17 cellular contexts compared by ENCODE assay signal in the genomic region with DNA sequence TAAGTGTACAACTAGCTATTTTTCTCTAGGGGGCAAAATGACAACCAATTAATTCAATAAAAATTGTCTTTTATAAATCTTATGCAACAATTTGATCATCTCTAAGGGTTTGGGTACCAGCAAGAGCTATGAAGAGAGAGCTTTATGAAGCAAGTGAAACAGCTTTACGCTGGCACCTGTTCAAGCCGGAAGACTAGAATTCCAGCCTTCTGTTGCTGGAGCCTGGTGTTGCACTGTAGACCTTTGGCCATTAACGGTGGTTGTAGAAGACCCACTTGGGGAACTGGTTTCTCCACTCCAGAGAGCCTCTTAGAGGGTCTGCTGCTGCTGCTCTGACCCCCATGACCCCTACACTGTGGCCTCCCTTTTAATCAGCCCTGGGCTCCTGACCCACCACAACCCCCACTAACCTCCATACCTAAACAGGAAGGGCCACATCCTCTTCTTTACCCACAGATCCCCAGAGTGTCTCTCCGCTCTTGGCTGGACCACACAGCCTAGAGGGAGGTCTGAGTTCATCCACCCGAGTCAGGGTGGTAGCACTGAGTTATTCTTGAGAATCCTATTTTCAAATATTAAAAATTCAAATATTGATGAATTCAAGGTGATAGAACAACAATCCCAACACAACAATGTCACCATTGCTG. TPM values are rescaled to one million over a fixed set of nuclear protein-coding genes. Genes with fewer than 3 reads are reported as not detected.
DNase-seq lines count a peak whose midpoint lies in the region; ATAC-seq, FAIRE-seq and TF ChIP-seq lines count a peak whose summit lies in the region.
"Had no signal": no experiment of that assay in that cellular context is flagged by ENCODE, and none has a peak within 500 bp of the region (broad histone marks: within the 10 kb centered on the region; RNA-seq: fewer than 3 reads in every experiment).

No MANE protein-coding gene starts in this region.

- H3K27ac ChIP-seq in pancreas, result no peak overlapping the region
- H3K27ac ChIP-seq: gastroesophageal sphincter had no signal

- H3K4me3 ChIP-seq in pancreas, result no peak overlapping the region
- H3K4me3 ChIP-seq: gastroesophageal sphincter, MG63, smooth muscle cell had no signal

- peaks cover 0 to 5% (median 0%) of the 10 kb centered on the region in 4 donors for H3K27me3 ChIP-seq in pancreas
- H3K27me3 ChIP-seq: MG63 had no signal

- TF ChIP-seq CTCF in pancreas (IDR thresholded peaks at IDR 0.05), result no peak

- H3K9me3 ChIP-seq in pancreas, result no peaks in the 10 kb centered on the region
- H3K9me3 ChIP-seq: gastroesophageal sphincter, MG63 had no signal

- WGBS in pancreas, 2 donors, result 60 to 66% methylated on average over 5 of the region's 5 CpGs

- intact Hi-C loops in pancreas (cut with DNase I) (loop anchor here (2.0 to 10.0 kb wide), 3 partner anchors 180 to 188 kb away; no protein-coding TSS in a partner anchor), left ventricle myocardium superior (cut with micrococcal nuclease) (loop anchor here (5.0 kb wide), 1 partner anchor 187 kb away; no protein-coding TSS in a partner anchor)

- ATAC-seq in GM19351 (IDR thresholded peaks at IDR 0.05; ENCODE audit: unreplicated experiment) (peak; percentile 72), HG02759 (IDR thresholded peaks at IDR 0.05; ENCODE audit: unreplicated experiment) (peak; percentile 68), HG03354 (IDR thresholded peaks at IDR 0.05; ENCODE audit: poor library complexity, severe bottlenecking, unreplicated experiment) (peak; percentile 90), pancreas (no peak), left ventricle myocardium superior (no peak)
- ATAC-seq: gastroesophageal sphincter had no signal

- no peak for DNase-seq in GM12891 (ENCODE audit: insufficient read length, low spot score)
- DNase-seq in NCI-H446 (lab: John Stamatoyannopoulos, UW), result no peak
- DNase-seq in GOT3 (lab: John Stamatoyannopoulos, UW), result no peak
- no peak for DNase-seq in pancreas
- DNase-seq in left ventricle myocardium superior, result no peak
- DNase-seq: activated T-cell treated with anti-CD3 and anti-CD28 coated beads for 4 hours, amygdala, DMS79, MG63, NCI-H524 treated with DMSO at 0.1 percent for 48 hours had no signal

- peak; percentile 41 for FAIRE-seq in GM12891 (lab: Jason Lieb, UNC)
- no peak for FAIRE-seq in pancreas (lab: Jason Lieb, UNC)
- FAIRE-seq: urothelium cell line had no signal

- TF ChIP-seq POLR2A in GM12891 (IDR thresholded peaks at IDR 0.05; ENCODE audit: low read depth, low read length), result no peak

- H3K4me1 ChIP-seq in pancreas, result no peaks in the 10 kb centered on the region

- H3K36me3 ChIP-seq in pancreas, result no peaks in the 10 kb centered on the region
- H3K36me3 ChIP-seq: gastroesophageal sphincter, MG63 had no signal

TF ChIP-seq in GM12891, 5 proteins besides CTCF, POLR2A, EP300 and RAD21:
- peak; percentile 77 for TF ChIP-seq SPI1 (IDR thresholded peaks at IDR 0.05; ENCODE audit: low read depth, low read length)
- TF ChIP-seq POLR2AphosphoS5 (IDR thresholded peaks at IDR 0.05; ENCODE audit: low read depth, low read length), result no peak
TF ChIP-seq in GM12891: peak in this region for 1.

RNA-seq across cellular contexts. Expression of a gene that starts 54.6 kb away (rescaled TPM):
- 0.04 TPM for polyA plus RNA-seq in GM12891 (2012; ENCODE audit: low read depth, missing spikeins)
- total RNA-seq in pancreas, result 1 to 10 TPM; 1.0 to 4.6 (median 2.8) TPM
- polyA plus RNA-seq in pancreas, result 1 to 10 TPM in 1 of 2 donors, under 1 TPM in 1; 0.76 to 1.7 TPM
- total RNA-seq in left ventricle myocardium superior, result 9.3 TPM
- polyA plus RNA-seq: AG04450 had no signal

Comparison
In these comparisons a context has a peak if more than half of its experiments do, and no peak if none do; other contexts are left out.
1. ATAC-seq: peak in GM19351 (single experiment), HG02759 (single experiment) and HG03354 (single experiment); none in pancreas (0 of 4) and left ventricle myocardium superior (single experiment).